In the genomic region with DNA sequence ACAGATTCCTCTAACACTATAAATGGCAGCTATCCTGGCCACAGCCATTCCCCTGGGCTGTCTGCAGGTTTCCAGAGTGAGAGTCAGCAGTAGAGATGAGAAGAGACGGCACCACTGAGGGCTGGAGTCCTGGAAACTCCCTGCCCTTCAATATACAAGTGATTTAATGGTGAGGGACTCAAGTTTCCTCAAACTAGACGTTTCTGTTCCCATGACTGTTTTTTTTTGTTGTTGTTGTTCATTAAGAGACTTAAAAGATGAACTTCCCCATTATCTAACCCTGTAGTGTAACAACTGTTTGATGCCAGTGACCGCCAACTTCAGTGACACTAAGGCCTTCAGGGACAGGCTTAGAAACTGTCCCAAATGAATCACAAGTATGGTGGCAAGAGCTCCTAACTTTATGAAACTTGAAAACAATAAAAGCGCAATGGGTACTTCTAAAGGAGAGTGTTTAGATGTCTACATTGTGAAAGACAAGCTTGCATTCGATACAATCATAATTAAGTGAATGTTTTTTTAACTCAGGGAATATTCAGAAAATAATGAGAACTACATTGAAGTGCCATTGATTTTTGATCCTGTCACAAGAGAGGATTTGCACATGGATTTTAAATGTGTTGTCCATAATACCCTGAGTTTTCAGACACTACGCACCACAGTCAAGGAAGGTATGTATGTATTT, we compare ENCODE assay signal across 1 cellular context.
TF ChIP-seq lines count a peak whose summit lies in the region.

No MANE protein-coding gene starts in this region.

TF ChIP-seq in GM12878, 131 proteins besides CTCF, POLR2A, EP300 and RAD21 (continued from another document):
- TF ChIP-seq SP1 (IDR thresholded peaks at IDR 0.05; ENCODE audit: low read depth, low read length): no peak
- peak; percentile 83 for TF ChIP-seq IKZF1 (conservative IDR thresholded peaks at IDR 0.05)
- TF ChIP-seq GATAD2B (conservative IDR thresholded peaks at IDR 0.05; ENCODE audit: low read depth): peak; percentile 85; the same call in 1 of the 2 replicates
